24 cellular contexts compared by ENCODE assay signal in the genomic region with DNA sequence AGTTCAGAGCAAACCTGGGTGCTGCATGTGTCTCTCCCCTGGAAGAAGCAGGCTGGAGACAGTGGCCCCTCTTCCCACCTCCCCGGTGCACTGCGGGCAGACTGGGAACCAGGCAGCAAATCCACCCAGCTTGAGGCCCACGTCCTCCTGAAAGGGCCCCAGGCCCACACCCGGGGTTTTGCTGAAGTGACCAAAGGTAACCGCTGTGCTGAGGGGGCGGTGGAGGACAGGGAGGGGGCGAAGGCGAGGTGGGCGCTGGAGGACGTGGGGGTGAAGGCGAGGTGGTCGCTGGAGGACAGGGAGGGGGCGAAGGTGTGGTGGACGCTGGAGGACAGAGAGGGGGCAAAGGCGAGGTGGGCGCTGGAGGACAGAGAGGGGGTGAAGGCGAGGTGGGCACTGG. TPM values are rescaled to one million over a fixed set of nuclear protein-coding genes. Genes with fewer than 3 reads are reported as not detected.
A peak's percentile ranks its signal among the peaks of the same experiment; 100 is the strongest.
DNase-seq lines count a peak whose midpoint lies in the region; ATAC-seq, FAIRE-seq and TF ChIP-seq lines count a peak whose summit lies in the region.
"Had no signal": no experiment of that assay in that cellular context is flagged by ENCODE, and none has a peak within 500 bp of the region (broad histone marks: within the 10 kb centered on the region; RNA-seq: fewer than 3 reads in every experiment).

No MANE protein-coding gene starts in this region.

- TF ChIP-seq CTCF in HepG2 (CRISPR knock-in tag; IDR thresholded peaks at IDR 0.05) (no peak), right lobe of liver (IDR thresholded peaks at IDR 0.05) (no peak), astrocyte (IDR thresholded peaks at IDR 0.05; ENCODE audit: insufficient read depth, low read depth, low read length) (no peak)

- ATAC-seq in HepG2, result no peak
- no peak for ATAC-seq in right lobe of liver
- ATAC-seq in GM18873 (IDR thresholded peaks at IDR 0.05; ENCODE audit: low FRiP score, unreplicated experiment), result no peak
- ATAC-seq: Right ventricle myocardium inferior had no signal

- no peak for DNase-seq in HepG2 (ENCODE audit: low spot score)
- DNase-seq in right lobe of liver, result no peak
- no peak for DNase-seq in astrocyte (ENCODE audit: low read depth)
- no peak for DNase-seq in activated CD4-positive, alpha-beta T cell treated with anti-CD3 and anti-CD28 coated beads for 48 hours
- DNase-seq in NCI-H187 (lab: John Stamatoyannopoulos, UW), result no peak
- DNase-seq: 8988T, AML-193, EL, GF-D8, NCI-H1092 treated with DMSO at 0.1 percent for 48 hours, NCI-H1436 treated with DMSO at 0.1 percent for 48 hours, NCI-H2029, NCI-H2171, NCI-H524 treated with DMSO at 0.1 percent for 48 hours, NCI-H82 had no signal

- POLR2A ChIA-PET in HepG2 (lab: Yijun Ruan, JAX), result interaction anchor here (2.0 kb wide), 1 partner anchor 11 kb away, joined by 6 read pairs; no protein-coding TSS in a partner anchor

- H3K36me3 Mint-ChIP-seq in astrocyte (ENCODE audit: low read depth, unreplicated experiment), result no peaks in the 10 kb centered on the region
- H3K36me3 Mint-ChIP-seq: CD14-positive monocyte had no signal

- in situ Hi-C loops in HepG2 (cut with HindIII; ENCODE audit: extremely low pct_ligation_motif_present, low pct_unique_long_range_greater_than_20kb), result no loop called here

- H3K27me3 ChIP-seq in HepG2 (ENCODE audit: control insufficient read depth in 1 of 2, insufficient read depth in 2 of 2, low read length in 2 of 2) (peaks cover 10 to 79% of the 10 kb centered on the region in 2 experiments; a peak in 4 of 5 replicates), right lobe of liver (no peaks in the 10 kb centered on the region), astrocyte (ENCODE audit: insufficient read depth, low read length) (no peaks in the 10 kb centered on the region)

- FAIRE-seq in HepG2 (lab: Jason Lieb, UNC) (no peak), astrocyte (lab: Jason Lieb, UNC) (no peak)
- FAIRE-seq: D721Med had no signal

- H3K9ac ChIP-seq in HepG2 (ENCODE audit: insufficient read depth, low read depth, low read length), result no peak overlapping the region
- H3K9ac ChIP-seq in astrocyte (ENCODE audit: low read length), result no peak overlapping the region
- H3K9ac ChIP-seq: KMS-11 had no signal

- H3K4me2 ChIP-seq in HepG2 (ENCODE audit: low read depth, low read length) (no peak overlapping the region), astrocyte (ENCODE audit: low read length) (no peak overlapping the region)
- H3K4me2 ChIP-seq: KMS-11 had no signal

- H4K20me1 ChIP-seq in HepG2 (ENCODE audit: insufficient read depth, low read length) (no peaks in the 10 kb centered on the region), astrocyte (ENCODE audit: insufficient read depth, low read length) (no peaks in the 10 kb centered on the region)

- H3K4me1 ChIP-seq in HepG2 (ENCODE audit: insufficient read depth, low read length) (peaks cover 56% of the 10 kb centered on the region), right lobe of liver (no peaks in the 10 kb centered on the region), astrocyte (ENCODE audit: insufficient read depth, low read length) (peaks cover 43% of the 10 kb centered on the region)

- H3K27ac Mint-ChIP-seq in astrocyte (ENCODE audit: unreplicated experiment), result peak overlapping the region; percentile 98
- H3K27ac Mint-ChIP-seq: CD14-positive monocyte; T-helper 1 cell treated with Interleukin-12 subunit alpha and Interleukin-12 subunit beta and Interleukin-4 antibody, amounts not matched to agents 30 μg/mL and 1 μg/mL, for 36 hours had no signal

- intact Hi-C loops in HepG2 (cut with micrococcal nuclease; ENCODE audit: unreplicated experiment), result loop anchor here (5.0 kb wide), 1 partner anchor 52 kb away; no protein-coding TSS in a partner anchor
- intact Hi-C loops in right lobe of liver (cut with DNase I), result no loop called here

- H3K9me3 ChIP-seq in HepG2 (ENCODE audit: low read length) (no peaks in the 10 kb centered on the region), right lobe of liver (no peaks in the 10 kb centered on the region), astrocyte (ENCODE audit: insufficient read depth, low read depth, low read length) (no peaks in the 10 kb centered on the region)

- no peaks in the 10 kb centered on the region for H3K9me3 Mint-ChIP-seq in astrocyte (ENCODE audit: unreplicated experiment)
- H3K9me3 Mint-ChIP-seq: T-helper 1 cell treated with Interleukin-12 subunit alpha and Interleukin-12 subunit beta and Interleukin-4 antibody, amounts not matched to agents 30 μg/mL and 1 μg/mL, for 36 hours had no signal

- no peaks in the 10 kb centered on the region for H3K27me3 Mint-ChIP-seq in astrocyte (ENCODE audit: low read depth, unreplicated experiment)

- no peak for TF ChIP-seq EP300 in HepG2 (IDR thresholded peaks at IDR 0.05; ENCODE audit: low read depth in 2 of 2, low read length in 2 of 2)
- no peak for TF ChIP-seq EP300 in HepG2 (CRISPR knock-in tag; IDR thresholded peaks at IDR 0.05; ENCODE audit: borderline replicate concordance)

- no TSS peak for BruUV-seq in HepG2 (replicated peaks; lab: Mats Ljungman, UMichigan)

- CTCF ChIA-PET in HepG2 (lab: Yijun Ruan, JAX; ENCODE audit: low intra/inter-chr PET ratio, low total read pairs), result no interaction called here

- TF ChIP-seq POLR2A in HepG2 (IDR thresholded peaks at IDR 0.05; ENCODE audit: insufficient read depth in 1 of 2, low read depth in 2 of 2, low read length in 2 of 2) (no peak), right lobe of liver (IDR thresholded peaks at IDR 0.05) (no peak)

- WGBS in HepG2 (ENCODE audit: low lambda C conversion rate), result 55% methylated on average over 17 of the region's 17 CpGs
- 68% methylated on average over 16 of the region's 17 CpGs for WGBS in right lobe of liver (ENCODE audit: insufficient coverage, low coverage, low lambda C conversion rate, missing lambda C conversion rate)

- H3K27ac ChIP-seq in HepG2 (ENCODE audit: extremely low read length, insufficient read depth, low read length) (no peak overlapping the region), right lobe of liver (no peak overlapping the region), astrocyte (ENCODE audit: low read depth, low read length) (peak overlapping the region; percentile 97)
- H3K27ac ChIP-seq: KMS-11 had no signal

- no peak for TF ChIP-seq RAD21 in HepG2 (CRISPR knock-in tag; IDR thresholded peaks at IDR 0.05)

- H3K4me1 Mint-ChIP-seq in astrocyte (ENCODE audit: low read depth, unreplicated experiment), result peaks cover 41% of the 10 kb centered on the region

- H3K79me2 ChIP-seq in HepG2 (ENCODE audit: insufficient read depth, low read length) (no peaks in the 10 kb centered on the region), astrocyte (ENCODE audit: insufficient read depth, low read length) (no peaks in the 10 kb centered on the region)

- H3K36me3 ChIP-seq in HepG2 (replicated peaks in 1 of 2; ENCODE audit: control insufficient read depth in 1 of 2, insufficient read depth in 2 of 2, low read length in 2 of 2) (no peaks in the 10 kb centered on the region), right lobe of liver (no peaks in the 10 kb centered on the region), astrocyte (ENCODE audit: insufficient read depth, low read length) (no peaks in the 10 kb centered on the region)

- no peak overlapping the region for H2AFZ ChIP-seq in HepG2 (ENCODE audit: low read length)
- H2AFZ ChIP-seq in astrocyte (ENCODE audit: low read depth, low read length), result no peak overlapping the region

- H3K4me3 ChIP-seq in HepG2 (replicated peaks in 1 of 3; ENCODE audit: insufficient read depth in 1 of 3, low read depth in 2 of 3, low read length in 3 of 3), result no peak overlapping the region
- no peak overlapping the region for H3K4me3 ChIP-seq in right lobe of liver
- H3K4me3 ChIP-seq in astrocyte (ENCODE audit: insufficient read depth, low read depth, low read length), result no peak overlapping the region

- H3K4me3 Mint-ChIP-seq in astrocyte (ENCODE audit: unreplicated experiment), result no peak overlapping the region
- H3K4me3 Mint-ChIP-seq: CD14-positive monocyte; T-helper 1 cell treated with Interleukin-12 subunit alpha and Interleukin-12 subunit beta and Interleukin-4 antibody, amounts not matched to agents 30 μg/mL and 1 μg/mL, for 36 hours had no signal

RNA-seq across cellular contexts. Expression of a gene that starts 1.8 kb away (rescaled TPM):
- total RNA-seq in HepG2 (2016; rRNA removed; fragmentation: Illumina TruSeq; extraction: Trizol), result 0.20 and 0.27 TPM in 2 replicates
- not detected in 2 replicates for total RNA-seq in HepG2 (2016; cell fraction: cytosol; rRNA removed; fragmentation: Illumina TruSeq; extraction: Trizol; ENCODE audit: low read depth)
- 0.33 and 0.45 TPM in 2 replicates for total RNA-seq in HepG2 (2016; cell fraction: insoluble cytoplasmic fraction; rRNA removed; fragmentation: Illumina TruSeq; extraction: Trizol)
- 0.12 and 0.17 TPM in 2 replicates for total RNA-seq in HepG2 (2016; cell fraction: membrane; rRNA removed; fragmentation: Illumina TruSeq; extraction: Trizol)
- 0.28 and 0.53 TPM in 2 replicates for total RNA-seq in HepG2 (2016; cell fraction: nucleus; rRNA removed; fragmentation: Illumina TruSeq; extraction: Trizol)
- polyA plus RNA-seq in HepG2 (2011; rRNA removed), result 5.1 and 8.6 TPM in 2 replicates
- polyA plus RNA-seq in HepG2 (2011; cell fraction: cytosol; rRNA removed), result 4.3 and 7.9 TPM in 2 replicates
- polyA plus RNA-seq in HepG2 (2011; cell fraction: nucleus; rRNA removed), result 81.1 and 86.7 TPM in 2 replicates
- 2.6 and 6.6 TPM in 2 replicates for polyA plus RNA-seq in HepG2 (2012)
- 0.14 TPM in 1 of 2 replicates, not detected in the other for polyA plus RNA-seq in HepG2 (2016; cell fraction: cytosol; fragmentation: Illumina TruSeq; extraction: Trizol; ENCODE audit: low read depth)
- 0.37 TPM in 1 of 2 replicates, not detected in the other for polyA plus RNA-seq in HepG2 (2016; cell fraction: insoluble cytoplasmic fraction; fragmentation: Illumina TruSeq; extraction: Trizol; ENCODE audit: low read depth)
- polyA plus RNA-seq in HepG2 (2016; cell fraction: membrane; fragmentation: Illumina TruSeq; extraction: Trizol; ENCODE audit: low read depth), result 0.29 TPM in 1 of 2 replicates, not detected in the other
- 0.62 and 0.85 TPM in 2 replicates for polyA plus RNA-seq in HepG2 (2016; cell fraction: nucleus; fragmentation: Illumina TruSeq; extraction: Trizol; ENCODE audit: insufficient read depth, low read depth)
- polyA minus RNA-seq in HepG2 (2011; rRNA and poly(A)+ RNA removed; ENCODE audit: low replicate concordance), result 0.37 and 4.3 TPM in 2 replicates
- 2.0 and 2.2 TPM in 2 replicates for polyA minus RNA-seq in HepG2 (2011; cell fraction: cytosol; rRNA and poly(A)+ RNA removed)
- polyA minus RNA-seq in HepG2 (2011; cell fraction: nucleus; rRNA and poly(A)+ RNA removed), result 6.4 and 9.9 TPM in 2 replicates
- total RNA-seq in right lobe of liver, result not detected
- 2.9 and 3.3 TPM in 2 replicates for total RNA-seq in astrocyte
- total RNA-seq: H7, Right ventricle myocardium inferior had no signal
- polyA plus RNA-seq: AG04450, CD14-positive monocyte had no signal

RNA-seq across cellular contexts. Expression of a gene that starts 18.0 kb away (rescaled TPM):
- total RNA-seq in HepG2 (2016; rRNA removed; fragmentation: Illumina TruSeq; extraction: Trizol), result 37.7 and 39.8 TPM in 2 replicates
- 15.1 and 15.2 TPM in 2 replicates for total RNA-seq in HepG2 (2016; cell fraction: cytosol; rRNA removed; fragmentation: Illumina TruSeq; extraction: Trizol; ENCODE audit: low read depth)
- total RNA-seq in HepG2 (2016; cell fraction: insoluble cytoplasmic fraction; rRNA removed; fragmentation: Illumina TruSeq; extraction: Trizol), result 35.8 and 37.7 TPM in 2 replicates
- 41.8 and 42.4 TPM in 2 replicates for total RNA-seq in HepG2 (2016; cell fraction: membrane; rRNA removed; fragmentation: Illumina TruSeq; extraction: Trizol)
- total RNA-seq in HepG2 (2016; cell fraction: nucleus; rRNA removed; fragmentation: Illumina TruSeq; extraction: Trizol), result 28.2 and 31.2 TPM in 2 replicates
- 34.5 and 36.4 TPM in 2 replicates for polyA plus RNA-seq in HepG2 (2011; rRNA removed)
- 27.2 and 28.5 TPM in 2 replicates for polyA plus RNA-seq in HepG2 (2011; cell fraction: cytosol; rRNA removed)
- polyA plus RNA-seq in HepG2 (2011; cell fraction: nucleus; rRNA removed), result 36.7 and 41.9 TPM in 2 replicates
- polyA plus RNA-seq in HepG2 (2012), result 36.8 and 38.5 TPM in 2 replicates
- 9.5 and 11.3 TPM in 2 replicates for polyA plus RNA-seq in HepG2 (2016; cell fraction: cytosol; fragmentation: Illumina TruSeq; extraction: Trizol; ENCODE audit: low read depth)
- polyA plus RNA-seq in HepG2 (2016; cell fraction: insoluble cytoplasmic fraction; fragmentation: Illumina TruSeq; extraction: Trizol; ENCODE audit: low read depth), result 51.6 and 60.0 TPM in 2 replicates
- 29.6 and 31.9 TPM in 2 replicates for polyA plus RNA-seq in HepG2 (2016; cell fraction: membrane; fragmentation: Illumina TruSeq; extraction: Trizol; ENCODE audit: low read depth)
- 75.9 and 78.1 TPM in 2 replicates for polyA plus RNA-seq in HepG2 (2016; cell fraction: nucleus; fragmentation: Illumina TruSeq; extraction: Trizol; ENCODE audit: insufficient read depth, low read depth)
- 40.3 and 47.9 TPM in 2 replicates for polyA minus RNA-seq in HepG2 (2011; rRNA and poly(A)+ RNA removed; ENCODE audit: low replicate concordance)
- 30.1 and 32.4 TPM in 2 replicates for polyA minus RNA-seq in HepG2 (2011; cell fraction: cytosol; rRNA and poly(A)+ RNA removed)
- polyA minus RNA-seq in HepG2 (2011; cell fraction: nucleus; rRNA and poly(A)+ RNA removed), result 17.8 and 21.1 TPM in 2 replicates
- total RNA-seq in right lobe of liver, result 10 to 100 TPM; 16.4 to 23.6 (median 21.1) TPM
- 98.9 and 107 TPM in 2 replicates for total RNA-seq in astrocyte

RNA-seq across cellular contexts. Expression of a gene that starts 20.3 kb away (rescaled TPM):
- not detected in 2 replicates for total RNA-seq in HepG2 (2016; rRNA removed; fragmentation: Illumina TruSeq; extraction: Trizol)
- total RNA-seq in HepG2 (2016; cell fraction: cytosol; rRNA removed; fragmentation: Illumina TruSeq; extraction: Trizol; ENCODE audit: low read depth), result not detected in 2 replicates
- not detected in 2 replicates for total RNA-seq in HepG2 (2016; cell fraction: insoluble cytoplasmic fraction; rRNA removed; fragmentation: Illumina TruSeq; extraction: Trizol)
- total RNA-seq in HepG2 (2016; cell fraction: membrane; rRNA removed; fragmentation: Illumina TruSeq; extraction: Trizol), result not detected in 2 replicates
- total RNA-seq in HepG2 (2016; cell fraction: nucleus; rRNA removed; fragmentation: Illumina TruSeq; extraction: Trizol), result not detected in 2 replicates
- polyA plus RNA-seq in HepG2 (2011; rRNA removed), result not detected in 2 replicates
- not detected in 2 replicates for polyA plus RNA-seq in HepG2 (2011; cell fraction: cytosol; rRNA removed)
- not detected in 2 replicates for polyA plus RNA-seq in HepG2 (2011; cell fraction: nucleus; rRNA removed)
- polyA plus RNA-seq in HepG2 (2012), result 0.27 TPM in 1 of 2 replicates, not detected in the other
- not detected in 2 replicates for polyA plus RNA-seq in HepG2 (2016; cell fraction: cytosol; fragmentation: Illumina TruSeq; extraction: Trizol; ENCODE audit: low read depth)
- polyA plus RNA-seq in HepG2 (2016; cell fraction: insoluble cytoplasmic fraction; fragmentation: Illumina TruSeq; extraction: Trizol; ENCODE audit: low read depth), result not detected in 2 replicates
- polyA plus RNA-seq in HepG2 (2016; cell fraction: membrane; fragmentation: Illumina TruSeq; extraction: Trizol; ENCODE audit: low read depth), result not detected in 2 replicates
- polyA plus RNA-seq in HepG2 (2016; cell fraction: nucleus; fragmentation: Illumina TruSeq; extraction: Trizol; ENCODE audit: insufficient read depth, low read depth), result not detected in 2 replicates
- polyA minus RNA-seq in HepG2 (2011; rRNA and poly(A)+ RNA removed; ENCODE audit: low replicate concordance), result not detected in 2 replicates
- not detected in 2 replicates for polyA minus RNA-seq in HepG2 (2011; cell fraction: cytosol; rRNA and poly(A)+ RNA removed)
- not detected in 2 replicates for polyA minus RNA-seq in HepG2 (2011; cell fraction: nucleus; rRNA and poly(A)+ RNA removed)
- not detected for total RNA-seq in right lobe of liver
- total RNA-seq in astrocyte, result 146 and 162 TPM in 2 replicates
- total RNA-seq: OCI-LY7, Right ventricle myocardium inferior had no signal
- polyA plus RNA-seq: AG04450, CD14-positive monocyte had no signal

RNA-seq across cellular contexts. Expression of a gene that starts 38.7 kb away (rescaled TPM):
- total RNA-seq in HepG2 (2016; rRNA removed; fragmentation: Illumina TruSeq; extraction: Trizol) (51.4 and 132 TPM in 2 replicates), right lobe of liver (10 to 100 TPM; 17.4 to 42.8 (median 29.5) TPM), astrocyte (220 and 225 TPM in 2 replicates)
- 32.3 and 33.5 TPM in 2 replicates for total RNA-seq in HepG2 (2016; cell fraction: cytosol; rRNA removed; fragmentation: Illumina TruSeq; extraction: Trizol; ENCODE audit: low read depth)
- total RNA-seq in HepG2 (2016; cell fraction: insoluble cytoplasmic fraction; rRNA removed; fragmentation: Illumina TruSeq; extraction: Trizol), result 44.4 and 147 TPM in 2 replicates
- 36.6 and 38.2 TPM in 2 replicates for total RNA-seq in HepG2 (2016; cell fraction: membrane; rRNA removed; fragmentation: Illumina TruSeq; extraction: Trizol)
- total RNA-seq in HepG2 (2016; cell fraction: nucleus; rRNA removed; fragmentation: Illumina TruSeq; extraction: Trizol), result 173 and 206 TPM in 2 replicates
- 132 and 173 TPM in 2 replicates for polyA plus RNA-seq in HepG2 (2011; rRNA removed)
- polyA plus RNA-seq in HepG2 (2011; cell fraction: cytosol; rRNA removed), result 40.1 and 86.0 TPM in 2 replicates
- 1,804 and 3,077 TPM in 2 replicates for polyA plus RNA-seq in HepG2 (2011; cell fraction: nucleus; rRNA removed)
- 112 and 149 TPM in 2 replicates for polyA plus RNA-seq in HepG2 (2012)
- polyA plus RNA-seq in HepG2 (2016; cell fraction: cytosol; fragmentation: Illumina TruSeq; extraction: Trizol; ENCODE audit: low read depth), result 5.1 and 5.7 TPM in 2 replicates
- polyA plus RNA-seq in HepG2 (2016; cell fraction: insoluble cytoplasmic fraction; fragmentation: Illumina TruSeq; extraction: Trizol; ENCODE audit: low read depth), result 47.2 and 54.2 TPM in 2 replicates
- polyA plus RNA-seq in HepG2 (2016; cell fraction: membrane; fragmentation: Illumina TruSeq; extraction: Trizol; ENCODE audit: low read depth), result 13.3 and 16.2 TPM in 2 replicates
- 572 and 622 TPM in 2 replicates for polyA plus RNA-seq in HepG2 (2016; cell fraction: nucleus; fragmentation: Illumina TruSeq; extraction: Trizol; ENCODE audit: insufficient read depth, low read depth)
- polyA minus RNA-seq in HepG2 (2011; rRNA and poly(A)+ RNA removed; ENCODE audit: low replicate concordance), result 69.2 and 278 TPM in 2 replicates
- 47.8 and 61.7 TPM in 2 replicates for polyA minus RNA-seq in HepG2 (2011; cell fraction: cytosol; rRNA and poly(A)+ RNA removed)
- 203 and 232 TPM in 2 replicates for polyA minus RNA-seq in HepG2 (2011; cell fraction: nucleus; rRNA and poly(A)+ RNA removed)

RNA-seq across cellular contexts. Expression of a gene that starts 59.1 kb away (rescaled TPM):
- total RNA-seq in HepG2 (2016; rRNA removed; fragmentation: Illumina TruSeq; extraction: Trizol) (not detected in 2 replicates), right lobe of liver (not detected), astrocyte (3.1 and 5.0 TPM in 2 replicates)
- not detected in 2 replicates for total RNA-seq in HepG2 (2016; cell fraction: cytosol; rRNA removed; fragmentation: Illumina TruSeq; extraction: Trizol; ENCODE audit: low read depth)
- total RNA-seq in HepG2 (2016; cell fraction: insoluble cytoplasmic fraction; rRNA removed; fragmentation: Illumina TruSeq; extraction: Trizol), result not detected in 2 replicates
- total RNA-seq in HepG2 (2016; cell fraction: membrane; rRNA removed; fragmentation: Illumina TruSeq; extraction: Trizol), result not detected in 2 replicates
- not detected in 2 replicates for total RNA-seq in HepG2 (2016; cell fraction: nucleus; rRNA removed; fragmentation: Illumina TruSeq; extraction: Trizol)
- 0.03 TPM in 1 of 2 replicates, not detected in the other for polyA plus RNA-seq in HepG2 (2011; rRNA removed)
- 0.03 TPM in 1 of 2 replicates, not detected in the other for polyA plus RNA-seq in HepG2 (2011; cell fraction: cytosol; rRNA removed)
- polyA plus RNA-seq in HepG2 (2011; cell fraction: nucleus; rRNA removed), result 0.09 and 0.14 TPM in 2 replicates
- not detected in 2 replicates for polyA plus RNA-seq in HepG2 (2012)
- polyA plus RNA-seq in HepG2 (2016; cell fraction: cytosol; fragmentation: Illumina TruSeq; extraction: Trizol; ENCODE audit: low read depth), result not detected in 2 replicates
- not detected in 2 replicates for polyA plus RNA-seq in HepG2 (2016; cell fraction: insoluble cytoplasmic fraction; fragmentation: Illumina TruSeq; extraction: Trizol; ENCODE audit: low read depth)
- not detected in 2 replicates for polyA plus RNA-seq in HepG2 (2016; cell fraction: membrane; fragmentation: Illumina TruSeq; extraction: Trizol; ENCODE audit: low read depth)
- not detected in 2 replicates for polyA plus RNA-seq in HepG2 (2016; cell fraction: nucleus; fragmentation: Illumina TruSeq; extraction: Trizol; ENCODE audit: insufficient read depth, low read depth)
- polyA minus RNA-seq in HepG2 (2011; rRNA and poly(A)+ RNA removed; ENCODE audit: low replicate concordance), result not detected in 2 replicates
- polyA minus RNA-seq in HepG2 (2011; cell fraction: cytosol; rRNA and poly(A)+ RNA removed), result not detected in 2 replicates
- under 0.01 and 0.12 TPM in 2 replicates for polyA minus RNA-seq in HepG2 (2011; cell fraction: nucleus; rRNA and poly(A)+ RNA removed)
- total RNA-seq: Right ventricle myocardium inferior had no signal
- polyA plus RNA-seq: AG04450, CD14-positive monocyte had no signal

Comparison
In these comparisons a context has a peak if more than half of its experiments do, and no peak if none do; other contexts are left out.
1. RNA of a gene that starts 20.3 kb away (total RNA-seq): 146 to 162 TPM in astrocyte; not detected in HepG2 and not detected in right lobe of liver; every median in the first group is over 100 times any median in the second.